17 cellular contexts compared by ENCODE assay signal in genomic region chr7:140262242-140262903, GRCh38.
DNase-seq lines count a peak whose midpoint lies in the region; ATAC-seq and TF ChIP-seq lines count a peak whose summit lies in the region.
"Had no signal": no experiment of that assay in that cellular context is flagged by ENCODE, and none has a peak within 500 bp of the region (broad histone marks: within the 10 kb centered on the region; RNA-seq: fewer than 3 reads in every experiment).

No MANE protein-coding gene starts in this region.

- no peak overlapping the region for H3K4me3 Mint-ChIP-seq in activated T-cell treated with anti-CD3 and anti-CD28 coated beads, Interleukin-2, amount 50 U/mL, for 4 hours
- H3K4me3 Mint-ChIP-seq in CD4-positive, alpha-beta memory T cell = peak overlapping the region in 4 of 8 donors; percentile 8 to 74 (median 36)
- no peak overlapping the region for H3K4me3 Mint-ChIP-seq in activated CD4-positive, alpha-beta memory T cell treated with anti-CD3 and anti-CD28 coated beads for 36 hours
- H3K4me3 Mint-ChIP-seq in HFFc6 = no peak overlapping the region
- H3K4me3 Mint-ChIP-seq: GM23338 had no signal

- peaks cover 41% of the 10 kb centered on the region for H3K4me1 Mint-ChIP-seq in activated T-cell treated with anti-CD3 and anti-CD28 coated beads, Interleukin-2, amount 50 U/mL, for 4 hours (ENCODE audit: low read depth)
- peaks cover 21 to 40% (median 30%) of the 10 kb centered on the region in 4 donors for H3K4me1 Mint-ChIP-seq in CD4-positive, alpha-beta memory T cell
- H3K4me1 Mint-ChIP-seq in activated CD4-positive, alpha-beta memory T cell treated with anti-CD3 and anti-CD28 coated beads for 36 hours (ENCODE audit: low read depth) = peaks cover 23% of the 10 kb centered on the region
- no peaks in the 10 kb centered on the region for H3K4me1 Mint-ChIP-seq in HFFc6 (ENCODE audit: low read depth)
- H3K4me1 Mint-ChIP-seq: GM23338 had no signal

- POLR2A ChIA-PET in CD4-positive, alpha-beta memory T cell (lab: Charles Lee; ENCODE audit: partially characterized antibody) = interaction anchor here (0.7 to 4.7 kb wide), 8 partner anchors 9 to 495 kb away, joined by 3 to 50 read pairs (median 4); partner anchors contain the start of gene KDM7A
- POLR2A ChIA-PET in activated CD4-positive, alpha-beta memory T cell treated with anti-CD3 and anti-CD28 coated beads for 36 hours (lab: Charles Lee) = interaction anchor here (1.6 to 2.6 kb wide), 2 partner anchors 9 to 87 kb away, joined by 4 to 17 read pairs; no protein-coding TSS in a partner anchor

- TF ChIP-seq CTCF in epithelial cell of esophagus (IDR thresholded peaks at IDR 0.05; ENCODE audit: insufficient read depth, low read depth, low read length, missing control alignments) (no peak), HFFc6 (IDR thresholded peaks at IDR 0.05) (no peak)

- no peaks in the 10 kb centered on the region for H3K27me3 Mint-ChIP-seq in activated T-cell treated with anti-CD3 and anti-CD28 coated beads, Interleukin-2, amount 50 U/mL, for 4 hours (ENCODE audit: low read depth)
- no peaks in the 10 kb centered on the region for H3K27me3 Mint-ChIP-seq in CD4-positive, alpha-beta memory T cell
- H3K27me3 Mint-ChIP-seq in activated CD4-positive, alpha-beta memory T cell treated with anti-CD3 and anti-CD28 coated beads for 36 hours = no peaks in the 10 kb centered on the region
- peaks cover 38% of the 10 kb centered on the region for H3K27me3 Mint-ChIP-seq in HFFc6 (ENCODE audit: insufficient read depth)

- peak; percentile 69 to 78 for ATAC-seq in activated T-cell treated with anti-CD3 and anti-CD28 coated beads, Interleukin-2, amount 50 U/mL, for 4 hours
- ATAC-seq: GM23338, SK-N-SH treated with all-trans-retinoic acid at 6 μM for 48 hours had no signal

- H3K27ac Mint-ChIP-seq in CD4-positive, alpha-beta memory T cell = peak overlapping the region; percentile 46 to 93 (median 77)
- H3K27ac Mint-ChIP-seq in activated CD4-positive, alpha-beta memory T cell treated with anti-CD3 and anti-CD28 coated beads for 36 hours = peak overlapping the region; percentile 49
- H3K27ac Mint-ChIP-seq in HFFc6 = no peak overlapping the region
- H3K27ac Mint-ChIP-seq: GM23338 had no signal

- peaks cover 2% of the 10 kb centered on the region for H3K9me3 Mint-ChIP-seq in activated T-cell treated with anti-CD3 and anti-CD28 coated beads, Interleukin-2, amount 50 U/mL, for 4 hours
- peaks cover 0 to 2% (median 0%) of the 10 kb centered on the region in 8 donors for H3K9me3 Mint-ChIP-seq in CD4-positive, alpha-beta memory T cell
- peaks cover 2% of the 10 kb centered on the region for H3K9me3 Mint-ChIP-seq in activated CD4-positive, alpha-beta memory T cell treated with anti-CD3 and anti-CD28 coated beads for 36 hours
- H3K9me3 Mint-ChIP-seq in HFFc6 = peaks cover 3% of the 10 kb centered on the region

- H3K4me1 ChIP-seq in CD4-positive, alpha-beta memory T cell (ENCODE audit: insufficient read depth, low read length) = peaks cover 25% of the 10 kb centered on the region

- intact Hi-C loops in CD4-positive, alpha-beta memory T cell (cut with micrococcal nuclease) = loop anchor here (2.0 kb wide), 1 partner anchor 32 kb away; no protein-coding TSS in a partner anchor
- intact Hi-C loops in activated CD4-positive, alpha-beta memory T cell treated with anti-CD3 and anti-CD28 coated beads for 36 hours (cut with micrococcal nuclease) = loop anchor here (5.0 kb wide), 1 partner anchor 40 kb away; no protein-coding TSS in a partner anchor
- intact Hi-C loops in head of caudate nucleus (cut with DNase I) = no loop called here

- no peak overlapping the region for H3K4me3 ChIP-seq in CD4-positive, alpha-beta memory T cell (ENCODE audit: low read length in 2 of 2)
- H3K4me3 ChIP-seq in epithelial cell of esophagus (ENCODE audit: low read length) = no peak overlapping the region
- H3K4me3 ChIP-seq: GM23338, left ventricle myocardium inferior had no signal

- DNase-seq in activated T-cell treated with anti-CD3 and anti-CD28 coated beads, Interleukin-2, amount 50 U/mL, for 4 hours = no peak
- DNase-seq in activated T-cell treated with anti-CD3 and anti-CD28 coated beads, Interleukin-2, amount 50 U/mL, for 1 hour = no peak
- no peak for DNase-seq in CD4-positive, alpha-beta memory T cell
- peak; percentile 38 for DNase-seq in activated CD4-positive, alpha-beta memory T cell treated with anti-CD3 and anti-CD28 coated beads for 36 hours
- peak; percentile 31 for DNase-seq in epithelial cell of esophagus (ENCODE audit: low read depth)
- no peak for DNase-seq in head of caudate nucleus
- DNase-seq in LoVo (ENCODE audit: low spot score) = no peak
- no peak for DNase-seq in HFFc6
- DNase-seq: amygdala, cerebellar nuclear complex, glutamatergic neuron, left ventricle myocardium inferior, NCI-H1694, NCI-H226, nucleus accumbens had no signal

- CTCF ChIA-PET in CD4-positive, alpha-beta memory T cell (lab: Charles Lee; ENCODE audit: partially characterized antibody) = interaction anchor here (1.3 to 1.7 kb wide), 3 partner anchors 9 to 34 kb away, joined by 3 to 6 read pairs (median 5); no protein-coding TSS in a partner anchor
- CTCF ChIA-PET in activated CD4-positive, alpha-beta memory T cell treated with anti-CD3 and anti-CD28 coated beads for 36 hours (lab: Charles Lee) = no interaction called here

- peaks cover under 1% of the 10 kb centered on the region for H3K36me3 Mint-ChIP-seq in activated T-cell treated with anti-CD3 and anti-CD28 coated beads, Interleukin-2, amount 50 U/mL, for 4 hours (ENCODE audit: insufficient read depth)
- H3K36me3 Mint-ChIP-seq in CD4-positive, alpha-beta memory T cell = no peaks in the 10 kb centered on the region
- peaks cover 1% of the 10 kb centered on the region for H3K36me3 Mint-ChIP-seq in activated CD4-positive, alpha-beta memory T cell treated with anti-CD3 and anti-CD28 coated beads for 36 hours
- H3K36me3 Mint-ChIP-seq in HFFc6 (ENCODE audit: low read depth) = peaks cover under 1% of the 10 kb centered on the region; the same call in 1 of the 2 replicates

- H3K27ac ChIP-seq in CD4-positive, alpha-beta memory T cell (ENCODE audit: low read depth, low read length) = no peak overlapping the region

- H3K27me3 ChIP-seq in CD4-positive, alpha-beta memory T cell (ENCODE audit: insufficient read depth, low read length) = no peaks in the 10 kb centered on the region

- H3K36me3 ChIP-seq in CD4-positive, alpha-beta memory T cell (ENCODE audit: insufficient read depth, low read length) = no peaks in the 10 kb centered on the region
- H3K36me3 ChIP-seq: left ventricle myocardium inferior had no signal

- H3K9me3 ChIP-seq in CD4-positive, alpha-beta memory T cell (ENCODE audit: control insufficient read depth in 1 of 2, low read length in 2 of 2) = no peaks in the 10 kb centered on the region

Comparison
In these comparisons a context has a peak if more than half of its experiments do, and no peak if none do; other contexts are left out.
1. DNase-seq: peak in activated CD4-positive, alpha-beta memory T cell treated with anti-CD3 and anti-CD28 coated beads for 36 hours (single experiment) and epithelial cell of esophagus (single experiment); none in activated T-cell treated with anti-CD3 and anti-CD28 coated beads, Interleukin-2, amount 50 U/mL, for 4 hours (single experiment), activated T-cell treated with anti-CD3 and anti-CD28 coated beads, Interleukin-2, amount 50 U/mL, for 1 hour (single experiment), CD4-positive, alpha-beta memory T cell (0 of 5), head of caudate nucleus (0 of 42), LoVo (single experiment) and HFFc6 (single experiment).